Comparison of ENCODE assay signal across 15 cellular contexts in genomic region chr6:164692772-164693171, GRCh38.
"Had no signal": no experiment of that assay in that cellular context is flagged by ENCODE, and none has a peak within 500 bp of the region (broad histone marks: within the 10 kb centered on the region; RNA-seq: fewer than 3 reads in every experiment).

No MANE protein-coding gene starts in this region.

- DNase-seq: effector CD4-positive, alpha-beta T cell; foreskin melanocyte; heart left ventricle; hippocampal formation; kidney glomerular epithelial cell; natural killer cell; psoas muscle; retina; right lobe of liver; stimulated activated CD4-positive, alpha-beta T cell treated with anti-CD3 and anti-CD28 coated beads, Interleukin-4, amount 100 ng/mL, for 24 hours; stimulated activated naive B cell treated with anti-CD40 and anti-IgM and Interleukin-4, amounts not matched to agents 10 μg/mL and 1 μg/mL and 100 μg/mL, for 72 hours; stimulated activated naive CD8-positive, alpha-beta T cell treated with anti-CD3 and anti-CD28 coated beads, Interleukin-15, amount 100 ng/mL, for 72 hours; trophoblast cell had no signal

- H3K9me3 ChIP-seq: psoas muscle, right lobe of liver had no signal

- H3K36me3 Mint-ChIP-seq: natural killer cell; stimulated activated naive B cell treated with anti-CD40 and anti-IgM and Interleukin-4, amounts not matched to agents 10 μg/mL and 1 μg/mL and 100 μg/mL, for 72 hours had no signal

- H3K27ac ChIP-seq: coronary artery, heart left ventricle, neutrophil, psoas muscle, right lobe of liver had no signal

- H3K27me3 Mint-ChIP-seq: stimulated activated naive B cell treated with anti-CD40 and anti-IgM and Interleukin-4, amounts not matched to agents 10 μg/mL and 1 μg/mL and 100 μg/mL, for 72 hours; stimulated activated naive CD8-positive, alpha-beta T cell treated with anti-CD3 and anti-CD28 coated beads, Interleukin-15, amount 100 ng/mL, for 72 hours had no signal

- H3K4me3 Mint-ChIP-seq: natural killer cell; stimulated activated naive B cell treated with anti-CD40 and anti-IgM and Interleukin-4, amounts not matched to agents 10 μg/mL and 1 μg/mL and 100 μg/mL, for 72 hours; stimulated activated naive CD8-positive, alpha-beta T cell treated with anti-CD3 and anti-CD28 coated beads, Interleukin-15, amount 100 ng/mL, for 72 hours had no signal

- H3K27ac Mint-ChIP-seq: natural killer cell; stimulated activated naive B cell treated with anti-CD40 and anti-IgM and Interleukin-4, amounts not matched to agents 10 μg/mL and 1 μg/mL and 100 μg/mL, for 72 hours; stimulated activated naive CD8-positive, alpha-beta T cell treated with anti-CD3 and anti-CD28 coated beads, Interleukin-15, amount 100 ng/mL, for 72 hours had no signal

- H3K4me1 ChIP-seq: psoas muscle, right lobe of liver had no signal

- H3K27me3 ChIP-seq: heart left ventricle, neutrophil, right lobe of liver had no signal

- H3K36me3 ChIP-seq: heart left ventricle, neutrophil, right lobe of liver had no signal

- H3K4me1 Mint-ChIP-seq: natural killer cell; stimulated activated naive B cell treated with anti-CD40 and anti-IgM and Interleukin-4, amounts not matched to agents 10 μg/mL and 1 μg/mL and 100 μg/mL, for 72 hours; stimulated activated naive CD8-positive, alpha-beta T cell treated with anti-CD3 and anti-CD28 coated beads, Interleukin-15, amount 100 ng/mL, for 72 hours had no signal

- ATAC-seq: heart left ventricle; natural killer cell; psoas muscle; right lobe of liver; stimulated activated naive B cell treated with anti-CD40 and anti-IgM and Interleukin-4, amounts not matched to agents 10 μg/mL and 1 μg/mL and 100 μg/mL, for 72 hours; stimulated activated naive CD8-positive, alpha-beta T cell treated with anti-CD3 and anti-CD28 coated beads, Interleukin-15, amount 100 ng/mL, for 72 hours had no signal

- H3K4me3 ChIP-seq: coronary artery, heart left ventricle, psoas muscle, right lobe of liver had no signal
